Comparison of ENCODE assay signal across 12 cellular contexts in the genomic region with DNA sequence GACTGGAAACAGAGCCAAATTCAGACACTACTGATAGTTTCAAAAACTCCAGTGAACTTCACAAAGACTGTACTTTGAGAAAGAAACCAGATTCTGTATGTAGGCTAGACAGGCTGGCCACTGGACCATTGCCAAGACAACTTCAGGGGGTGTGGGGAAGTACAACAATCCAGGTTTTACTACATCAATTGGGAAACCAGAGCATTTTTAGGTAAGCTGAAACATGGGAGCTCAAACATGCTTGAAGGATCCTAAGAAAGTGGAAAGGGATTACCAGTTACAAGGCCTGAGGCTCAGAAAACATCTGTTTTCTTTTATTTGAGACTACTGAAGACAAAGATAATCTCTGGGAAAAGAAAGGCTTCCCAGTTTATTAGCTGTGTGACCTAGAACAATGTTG. TPM values are rescaled to one million over a fixed set of nuclear protein-coding genes. Genes with fewer than 3 reads are reported as not detected.
DNase-seq lines count a peak whose midpoint lies in the region; ATAC-seq, FAIRE-seq and TF ChIP-seq lines count a peak whose summit lies in the region.
"Had no signal": no experiment of that assay in that cellular context is flagged by ENCODE, and none has a peak within 500 bp of the region (broad histone marks: within the 10 kb centered on the region; RNA-seq: fewer than 3 reads in every experiment).

No MANE protein-coding gene starts in this region.

- 0 out of 2 replicates have a peak overlapping the region, but pooled peaks have one; percentile 40 for H3K14ac ChIP-seq in IMR-90 (replicated peaks; ENCODE audit: low read depth, low read length)

- H3K56ac ChIP-seq in IMR-90 (ENCODE audit: extremely low read depth, insufficient read depth, low read length), result no peak overlapping the region

- dilution Hi-C loops in IMR-90 (cut with HindIII; ENCODE audit: low sequenced_read_pairs, unreplicated experiment), result no loop called here

- H3K4me3 ChIP-seq in IMR-90 (ENCODE audit: insufficient read depth, low read depth, low read length), result no peak overlapping the region
- no peak overlapping the region for H3K4me3 ChIP-seq in astrocyte of the cerebellum (ENCODE audit: low read depth, low read length)
- no peak overlapping the region for H3K4me3 ChIP-seq in fibroblast of the aortic adventitia (ENCODE audit: low read depth, low read length)
- H3K4me3 ChIP-seq: colonic mucosa, gastrocnemius medialis, testis had no signal

- peak overlapping the region; percentile 66 for H2BK20ac ChIP-seq in IMR-90 (ENCODE audit: low read depth, low read length)

- peak; percentile 8 for DNase-seq in AG08395 (ENCODE audit: low spot score)
- peak; percentile 21 for DNase-seq in IMR-90
- peak; percentile 48 for DNase-seq in astrocyte of the cerebellum (ENCODE audit: low read depth)
- DNase-seq in fibroblast of the aortic adventitia (ENCODE audit: low read depth), result peak; percentile 54
- DNase-seq in GM19239 (ENCODE audit: insufficient read length, low spot score), result no peak
- no peak for DNase-seq in stimulated activated naive CD4-positive, alpha-beta T cell treated with Interleukin-2 at 50 U/mL for 16 hours (lab: John Stamatoyannopoulos, UW)
- DNase-seq in NCI-H748 treated with DMSO at 0.1 percent for 48 hours (lab: John Stamatoyannopoulos, UW), result no peak
- DNase-seq: colonic mucosa, H9 had no signal

- no peak overlapping the region; the same call in 1 of the 2 replicates for H3K27ac ChIP-seq in IMR-90 (ENCODE audit: insufficient read depth, low read length)
- H3K27ac ChIP-seq: colonic mucosa, gastrocnemius medialis, testis had no signal

- in situ Hi-C loops in IMR-90 (cut with MboI; ENCODE audit: low sequenced_read_pairs) (no loop called here), astrocyte of the cerebellum (cut with HindIII; ENCODE audit: low sequenced_read_pairs) (no loop called here)

- no peak for TF ChIP-seq POLR2A in IMR-90 (IDR thresholded peaks at IDR 0.05; ENCODE audit: low read depth, low read length)

- no peak overlapping the region for H2AK5ac ChIP-seq in IMR-90 (ENCODE audit: low read depth, low read length)

- H3K18ac ChIP-seq in IMR-90 (ENCODE audit: low read depth, low read length), result peak overlapping the region; percentile 90; the same call in 1 of the 2 replicates

- peaks cover 14% of the 10 kb centered on the region for H3K4me1 ChIP-seq in IMR-90 (ENCODE audit: control insufficient read depth, insufficient read depth, low read length)
- H3K4me1 ChIP-seq: colonic mucosa, testis had no signal

- no peak overlapping the region for H2AFZ ChIP-seq in IMR-90 (replicated peaks; ENCODE audit: low read length, poor library complexity)

- no peak for TF ChIP-seq CTCF in IMR-90 (conservative IDR thresholded peaks at IDR 0.05; ENCODE audit: low read depth, low read length)
- TF ChIP-seq CTCF in astrocyte of the cerebellum (IDR thresholded peaks at IDR 0.05; ENCODE audit: low read depth, low read length, missing control alignments), result no peak
- no peak for TF ChIP-seq CTCF in fibroblast of the aortic adventitia (IDR thresholded peaks at IDR 0.05; ENCODE audit: insufficient read depth, low read length)

- H3K9ac ChIP-seq in IMR-90 (ENCODE audit: low read depth, low read length), result no peak overlapping the region

- H3K79me1 ChIP-seq in IMR-90 (ENCODE audit: low read depth in 1 of 2, low read length in 2 of 2), result no peaks in the 10 kb centered on the region

- H3K4me2 ChIP-seq in IMR-90 (ENCODE audit: low read depth, low read length), result no peak overlapping the region; the same call in 1 of the 2 replicates

- BruUV-seq in IMR-90 (replicated peaks; lab: Mats Ljungman, UMichigan), result no TSS peak

- H2BK120ac ChIP-seq in IMR-90 (ENCODE audit: low read depth, low read length), result peak overlapping the region; percentile 81

- H2BK15ac ChIP-seq in IMR-90 (ENCODE audit: low read depth, low read length), result peak overlapping the region; percentile 77; the same call in 2 of the 3 replicates

- CTCF ChIA-PET in IMR-90 (lab: Yijun Ruan, JAX), result no interaction called here

- peak overlapping the region; percentile 40; the same call in 1 of the 2 replicates for H4K91ac ChIP-seq in IMR-90 (ENCODE audit: insufficient read depth, low read depth, low read length)

- peak overlapping the region; percentile 6 for H2BK5ac ChIP-seq in IMR-90 (ENCODE audit: low read depth, low read length, poor library complexity, severe bottlenecking)

- intact Hi-C loops in IMR-90 (cut with micrococcal nuclease), result no loop called here

- no peaks in the 10 kb centered on the region for H3K27me3 ChIP-seq in IMR-90 (ENCODE audit: control insufficient read depth, insufficient read depth, low read length)
- H3K27me3 ChIP-seq: colonic mucosa, gastrocnemius medialis, testis had no signal

- no peak for FAIRE-seq in GM19239 (lab: Jason Lieb, UNC)

- no peak for TF ChIP-seq RAD21 in IMR-90 (IDR thresholded peaks at IDR 0.05; ENCODE audit: low read length)

- no peaks in the 10 kb centered on the region; the same call in 1 of the 2 replicates for H4K20me1 ChIP-seq in IMR-90 (ENCODE audit: insufficient read depth, low read length)

- H3K9me1 ChIP-seq in IMR-90 (ENCODE audit: insufficient read depth, low read length), result peaks cover 12% of the 10 kb centered on the region

- peak overlapping the region; percentile 10; the same call in 1 of the 2 replicates for H4K5ac ChIP-seq in IMR-90 (ENCODE audit: low read depth, low read length)

- no peak overlapping the region for H2AK9ac ChIP-seq in IMR-90 (replicated peaks; ENCODE audit: low read depth, low read length, poor library complexity)

- H4K8ac ChIP-seq in IMR-90 (ENCODE audit: low read depth in 2 of 2, low read length in 2 of 2), result peak overlapping the region in 1 of 2 experiments; percentile 52; a peak in 2 of 4 replicates

- H3K36me3 ChIP-seq in IMR-90 (ENCODE audit: control insufficient read depth, insufficient read depth, low read length), result no peaks in the 10 kb centered on the region
- H3K36me3 ChIP-seq: colonic mucosa, gastrocnemius medialis had no signal

- POLR2A ChIA-PET in IMR-90 (lab: Charles Lee; ENCODE audit: unreplicated experiment), result no interaction called here

- no peaks in the 10 kb centered on the region for H3K9me3 ChIP-seq in IMR-90 (ENCODE audit: control insufficient read depth, insufficient read depth, low read length)
- H3K9me3 ChIP-seq: colonic mucosa, gastrocnemius medialis, testis had no signal

- peak overlapping the region; percentile 31; the same call in 1 of the 2 replicates for H3K23ac ChIP-seq in IMR-90 (ENCODE audit: low read depth, low read length)

- no peak for ATAC-seq in IMR-90 (ENCODE audit: low read depth)
- ATAC-seq in HG02571 (IDR thresholded peaks at IDR 0.05; ENCODE audit: unreplicated experiment), result no peak

- H3K4ac ChIP-seq in IMR-90 (ENCODE audit: low read depth, low read length), result peak overlapping the region; percentile 78

TF ChIP-seq in IMR-90, 13 proteins besides CTCF, POLR2A, EP300 and RAD21:
- TF ChIP-seq SMC3 (IDR thresholded peaks at IDR 0.05; ENCODE audit: low read depth, low read length) (no peak), CEBPB (IDR thresholded peaks at IDR 0.05; ENCODE audit: low read depth, low read length) (no peak), MXI1 (IDR thresholded peaks at IDR 0.05; ENCODE audit: borderline replicate concordance, low read depth, low read length) (no peak), MAFK (IDR thresholded peaks at IDR 0.05; ENCODE audit: low read depth, low read length) (no peak), CHD1 (IDR thresholded peaks at IDR 0.05; ENCODE audit: low read depth, low read length) (no peak), BHLHE40 (IDR thresholded peaks at IDR 0.05; ENCODE audit: low read depth, low read length) (no peak), RFX5 (IDR thresholded peaks at IDR 0.05; ENCODE audit: low read depth, low read length) (no peak), FOS (IDR thresholded peaks at IDR 0.05; ENCODE audit: low read depth, low read length) (no peak), MAZ (IDR thresholded peaks at IDR 0.05; ENCODE audit: borderline replicate concordance, low read depth, low read length) (no peak), NFE2L2 (IDR thresholded peaks at IDR 0.05; ENCODE audit: low read depth, low read length) (no peak), RCOR1 (IDR thresholded peaks at IDR 0.05; ENCODE audit: insufficient replicate concordance, low read length) (no peak)
- TF ChIP-seq, protein P1, sequence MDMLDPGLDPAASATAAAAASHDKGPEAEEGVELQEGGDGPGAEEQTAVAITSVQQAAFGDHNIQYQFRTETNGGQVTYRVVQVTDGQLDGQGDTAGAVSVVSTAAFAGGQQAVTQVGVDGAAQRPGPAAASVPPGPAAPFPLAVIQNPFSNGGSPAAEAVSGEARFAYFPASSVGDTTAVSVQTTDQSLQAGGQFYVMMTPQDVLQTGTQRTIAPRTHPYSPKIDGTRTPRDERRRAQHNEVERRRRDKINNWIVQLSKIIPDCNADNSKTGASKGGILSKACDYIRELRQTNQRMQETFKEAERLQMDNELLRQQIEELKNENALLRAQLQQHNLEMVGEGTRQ (IDR thresholded peaks at IDR 0.05; ENCODE audit: low read depth, low read length), result no peak
- TF ChIP-seq, protein P2, sequence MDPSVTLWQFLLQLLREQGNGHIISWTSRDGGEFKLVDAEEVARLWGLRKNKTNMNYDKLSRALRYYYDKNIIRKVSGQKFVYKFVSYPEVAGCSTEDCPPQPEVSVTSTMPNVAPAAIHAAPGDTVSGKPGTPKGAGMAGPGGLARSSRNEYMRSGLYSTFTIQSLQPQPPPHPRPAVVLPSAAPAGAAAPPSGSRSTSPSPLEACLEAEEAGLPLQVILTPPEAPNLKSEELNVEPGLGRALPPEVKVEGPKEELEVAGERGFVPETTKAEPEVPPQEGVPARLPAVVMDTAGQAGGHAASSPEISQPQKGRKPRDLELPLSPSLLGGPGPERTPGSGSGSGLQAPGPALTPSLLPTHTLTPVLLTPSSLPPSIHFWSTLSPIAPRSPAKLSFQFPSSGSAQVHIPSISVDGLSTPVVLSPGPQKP (IDR thresholded peaks at IDR 0.05; ENCODE audit: borderline replicate concordance, low read depth, low read length), result no peak
TF ChIP-seq in IMR-90: peak in this region for 0.

RNA-seq across cellular contexts. Expression of a gene that starts 26.9 kb away (rescaled TPM):
- total RNA-seq in IMR-90 (2012; rRNA removed) (21.0 and 28.6 TPM in 2 replicates), fibroblast of the aortic adventitia (ENCODE audit: low replicate concordance) (30.9 and 55.3 TPM in 2 replicates)
- polyA plus RNA-seq in IMR-90 (2012; rRNA removed), result 7.3 and 8.3 TPM in 2 replicates
- 0.76 and 1.2 TPM in 2 replicates for polyA plus RNA-seq in IMR-90 (2012; cell fraction: cytosol; rRNA removed)
- polyA plus RNA-seq in IMR-90 (2012; cell fraction: nucleus; rRNA removed; ENCODE audit: low replicate concordance), result 1.6 and 21.6 TPM in 2 replicates

Comparison
In these comparisons a context has a peak if more than half of its experiments do, and no peak if none do; other contexts are left out.
1. DNase-seq: peak in AG08395 (single experiment), IMR-90 (single experiment), astrocyte of the cerebellum (single experiment) and fibroblast of the aortic adventitia (single experiment); none in GM19239 (single experiment), stimulated activated naive CD4-positive, alpha-beta T cell treated with Interleukin-2 at 50 U/mL for 16 hours (single experiment) and NCI-H748 treated with DMSO at 0.1 percent for 48 hours (single experiment).